Comparison of ENCODE assay signal across 1 cellular context in the genomic region with DNA sequence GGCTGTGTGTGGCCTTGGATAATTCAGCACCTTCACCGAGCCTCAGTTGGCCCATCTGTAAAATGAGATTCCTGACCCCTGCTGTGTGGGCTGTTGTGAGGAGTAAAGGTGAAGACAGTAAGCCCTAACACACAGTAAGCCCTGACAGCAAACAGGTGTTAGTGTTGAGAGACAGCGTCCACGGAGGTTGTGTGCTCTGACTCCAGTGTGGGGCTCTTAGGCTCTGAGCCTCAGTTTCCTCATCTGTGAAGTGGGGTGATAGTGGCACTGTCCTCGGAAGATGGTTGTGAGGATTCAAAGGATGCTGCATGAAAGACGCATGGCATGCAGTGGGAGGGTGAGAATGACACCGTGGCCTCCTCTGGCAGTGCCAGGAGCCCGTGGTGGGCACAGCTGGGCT.
TF ChIP-seq lines count a peak whose summit lies in the region.

No MANE protein-coding gene starts in this region.

TF ChIP-seq in H1, 55 proteins besides CTCF, POLR2A, EP300 and RAD21:
- no peak for TF ChIP-seq SAP30 (IDR thresholded peaks at IDR 0.05; ENCODE audit: insufficient read depth, insufficient replicate concordance, low read length)
- TF ChIP-seq CEBPB (IDR thresholded peaks at IDR 0.05; ENCODE audit: low read depth, low read length), result no peak
- TF ChIP-seq USF2 (IDR thresholded peaks at IDR 0.05; ENCODE audit: low read length), result no peak
- no peak for TF ChIP-seq ZNF274 (IDR thresholded peaks at IDR 0.05; ENCODE audit: borderline replicate concordance, extremely low read depth, low read length)
- TF ChIP-seq GABPA (IDR thresholded peaks at IDR 0.05; ENCODE audit: borderline replicate concordance, insufficient read depth, low read length), result no peak
- no peak for TF ChIP-seq SIX5 (IDR thresholded peaks at IDR 0.05; ENCODE audit: low read depth, low read length)
- TF ChIP-seq ATF2 (IDR thresholded peaks at IDR 0.05; ENCODE audit: low read length), result no peak
- TF ChIP-seq ATF3 (IDR thresholded peaks at IDR 0.05; ENCODE audit: insufficient read depth, low read depth, low read length), result no peak
- no peak for TF ChIP-seq KDM4A (IDR thresholded peaks at IDR 0.05; ENCODE audit: low read depth, low read length, severe bottlenecking)
- no peak for TF ChIP-seq GTF2F1 (IDR thresholded peaks at IDR 0.05; ENCODE audit: borderline replicate concordance, low read depth, low read length)
- no peak for TF ChIP-seq CHD2 (IDR thresholded peaks at IDR 0.05; ENCODE audit: low read length)
- no peak for TF ChIP-seq JUND (IDR thresholded peaks at IDR 0.05; ENCODE audit: low read length)
- no peak for TF ChIP-seq TAF7 (optimal IDR thresholded peaks at IDR 0.05; ENCODE audit: borderline replicate concordance, low read depth, low read length)
- TF ChIP-seq SUZ12 (IDR thresholded peaks at IDR 0.05; ENCODE audit: low read length), result no peak
- TF ChIP-seq BCL11A (IDR thresholded peaks at IDR 0.05; ENCODE audit: low read depth in 2 of 2, low read length in 2 of 2), result no peak
- no peak for TF ChIP-seq SP2 (IDR thresholded peaks at IDR 0.05; ENCODE audit: low read length)
- TF ChIP-seq CHD1 (IDR thresholded peaks at IDR 0.05; ENCODE audit: low read depth, low read length), result no peak
- no peak for TF ChIP-seq MAFK (IDR thresholded peaks at IDR 0.05; ENCODE audit: low read depth, low read length)
- TF ChIP-seq CTBP2 (IDR thresholded peaks at IDR 0.05; ENCODE audit: borderline replicate concordance, insufficient read depth, insufficient read length, low read length), result no peak
- TF ChIP-seq SIN3A (conservative IDR thresholded peaks at IDR 0.05 in 1 of 2, IDR thresholded peaks at IDR 0.05 in 1 of 2; ENCODE audit: low read depth in 1 of 2, low read length in 2 of 2), result no peak
